22 cellular contexts compared by ENCODE assay signal in genomic region chr16:66503612-66504011, GRCh38. TPM values are rescaled to one million over a fixed set of nuclear protein-coding genes. Genes with fewer than 3 reads are reported as not detected.
DNase-seq lines count a peak whose midpoint lies in the region; ATAC-seq, FAIRE-seq and TF ChIP-seq lines count a peak whose summit lies in the region.
"Had no signal": no experiment of that assay in that cellular context is flagged by ENCODE, and none has a peak within 500 bp of the region (broad histone marks: within the 10 kb centered on the region; RNA-seq: fewer than 3 reads in every experiment).

No MANE protein-coding gene starts in this region.

- TF ChIP-seq POLR2A in A549 (IDR thresholded peaks at IDR 0.05; ENCODE audit: low read length): no peak

- TF ChIP-seq EP300 in A549 (IDR thresholded peaks at IDR 0.05): no peak

- H3K4me1 ChIP-seq in A549 (peaks cover 41% of the 10 kb centered on the region), HAP-1 (peaks cover 7% of the 10 kb centered on the region)
- H3K4me1 ChIP-seq: BE2C had no signal

- POLR2A ChIA-PET in A549 (lab: Yijun Ruan, JAX): no interaction called here

- no peaks in the 10 kb centered on the region for H3K36me3 ChIP-seq in HAP-1 (replicated peaks)
- H3K36me3 ChIP-seq: BE2C had no signal

- 89% methylated on average over 3 of the region's 3 CpGs for WGBS in A549 (ENCODE audit: missing lambda C conversion rate)

- FAIRE-seq in A549 (lab: Jason Lieb, UNC): no peak
- FAIRE-seq: frontal cortex, G401.6 had no signal

- H3K27me3 Mint-ChIP-seq in T-helper 17 cell: no peaks in the 10 kb centered on the region
- H3K27me3 Mint-ChIP-seq: activated CD8-positive, alpha-beta T cell treated with anti-CD3 and anti-CD28 coated beads for 36 hours; stimulated activated naive CD8-positive, alpha-beta T cell treated with anti-CD3 and anti-CD28 coated beads, Interleukin-15, amount 100 ng/mL, for 72 hours had no signal

- H3K4me3 Mint-ChIP-seq in T-helper 17 cell: no peak overlapping the region
- H3K4me3 Mint-ChIP-seq: activated CD8-positive, alpha-beta T cell treated with anti-CD3 and anti-CD28 coated beads for 36 hours; immature natural killer cell; naive thymus-derived CD4-positive, alpha-beta T cell; stimulated activated naive CD8-positive, alpha-beta T cell treated with anti-CD3 and anti-CD28 coated beads, Interleukin-15, amount 100 ng/mL, for 72 hours had no signal

- H3K27ac ChIP-seq in A549 (peak overlapping the region; percentile 70 to 75; a peak in 3 of 6 replicates), substantia nigra (ENCODE audit: low read depth, low read length, poor library complexity, severe bottlenecking) (peak overlapping the region; percentile 42)
- H3K27ac ChIP-seq: hepatocyte, psoas muscle had no signal

- TF ChIP-seq CTCF in A549 (IDR thresholded peaks at IDR 0.05): no peak

- H3K4me1 Mint-ChIP-seq in T-helper 17 cell: peaks cover 3% of the 10 kb centered on the region
- H3K4me1 Mint-ChIP-seq: immature natural killer cell had no signal

- ATAC-seq in A549 (no peak), T-helper 17 cell (no peak), left lobe of liver (peak; percentile 35), GM19395 (IDR thresholded peaks at IDR 0.05; ENCODE audit: unreplicated experiment) (no peak), HG03565 (IDR thresholded peaks at IDR 0.05; ENCODE audit: unreplicated experiment) (no peak)
- ATAC-seq: activated CD8-positive, alpha-beta T cell treated with anti-CD3 and anti-CD28 coated beads for 36 hours; activated naive CD4-positive, alpha-beta T cell treated with anti-CD3 and anti-CD28 coated beads, Interleukin-2, amount 50 U/mL, for 72 hours; naive thymus-derived CD4-positive, alpha-beta T cell; stimulated activated naive CD8-positive, alpha-beta T cell treated with anti-CD3 and anti-CD28 coated beads, Interleukin-15, amount 100 ng/mL, for 72 hours had no signal

- peak overlapping the region; percentile 54; the same call in 1 of the 3 replicates for H3K4me2 ChIP-seq in A549
- H3K4me2 ChIP-seq: hepatocyte had no signal

- no peak for DNase-seq in A549 (ENCODE audit: low read depth in 1 of 2, low spot score in 1 of 2)
- no peak for DNase-seq in T-helper 17 cell
- DNase-seq in left lobe of liver (ENCODE audit: low spot score): no peak
- DNase-seq in substantia nigra (lab: John Stamatoyannopoulos, UW): no peak
- no peak for DNase-seq in cortex of kidney (lab: John Stamatoyannopoulos, UW)
- no peak for DNase-seq in HAP-1 (ENCODE audit: low spot score in 2 of 2)
- DNase-seq: activated CD8-positive, alpha-beta T cell treated with anti-CD3 and anti-CD28 coated beads for 36 hours; BE2C; immature natural killer cell; naive thymus-derived CD4-positive, alpha-beta T cell; NCI-H2029 treated with DMSO at 0.1 percent for 48 hours; NCI-H345; NCI-H82; psoas muscle; stimulated activated naive CD8-positive, alpha-beta T cell treated with anti-CD3 and anti-CD28 coated beads, Interleukin-15, amount 100 ng/mL, for 72 hours had no signal

- no peaks in the 10 kb centered on the region for H3K36me3 Mint-ChIP-seq in T-helper 17 cell (ENCODE audit: low read depth)
- H3K36me3 Mint-ChIP-seq: activated naive CD4-positive, alpha-beta T cell treated with anti-CD3 and anti-CD28 coated beads, Interleukin-2, amount 50 U/mL, for 72 hours had no signal

- CTCF ChIA-PET in A549 (lab: Yijun Ruan, JAX): no interaction called here

- peak overlapping the region; percentile 72 for H3K27ac Mint-ChIP-seq in T-helper 17 cell
- H3K27ac Mint-ChIP-seq: activated CD8-positive, alpha-beta T cell treated with anti-CD3 and anti-CD28 coated beads for 36 hours; activated naive CD4-positive, alpha-beta T cell treated with anti-CD3 and anti-CD28 coated beads, Interleukin-2, amount 50 U/mL, for 72 hours; naive thymus-derived CD4-positive, alpha-beta T cell; stimulated activated naive CD8-positive, alpha-beta T cell treated with anti-CD3 and anti-CD28 coated beads, Interleukin-15, amount 100 ng/mL, for 72 hours had no signal

- H3K4me3 ChIP-seq in A549: no peak overlapping the region
- H3K4me3 ChIP-seq in HAP-1: no peak overlapping the region
- H3K4me3 ChIP-seq: esophagus muscularis mucosa, hepatocyte, psoas muscle had no signal

- no peak for TF ChIP-seq RAD21 in A549 (conservative IDR thresholded peaks at IDR 0.05 in 1 of 2, IDR thresholded peaks at IDR 0.05 in 1 of 2)

- peaks cover 9% of the 10 kb centered on the region for H3K9me3 ChIP-seq in A549
- H3K9me3 ChIP-seq in T-helper 17 cell (ENCODE audit: control insufficient read depth, low read length, poor library complexity, severe bottlenecking): no peaks in the 10 kb centered on the region
- H3K9me3 ChIP-seq in HAP-1: no peaks in the 10 kb centered on the region
- H3K9me3 ChIP-seq: BE2C, esophagus muscularis mucosa, psoas muscle had no signal

- no peaks in the 10 kb centered on the region; the same call in 1 of the 2 replicates for H3K27me3 ChIP-seq in HAP-1 (ENCODE audit: low read depth)
- H3K27me3 ChIP-seq: BE2C, esophagus muscularis mucosa, hepatocyte had no signal

- in situ Hi-C loops in HAP-1 (cut with MboI; ENCODE audit: low sequenced_read_pairs): no loop called here

TF ChIP-seq in A549, 52 proteins besides CTCF, POLR2A, EP300 and RAD21 (continues in another document):
- no peak for TF ChIP-seq ELK1 (IDR thresholded peaks at IDR 0.05; ENCODE audit: low read depth, low read length)
- no peak for TF ChIP-seq NR3C1 (IDR thresholded peaks at IDR 0.05)
- no peak for TF ChIP-seq ZC3H11A (IDR thresholded peaks at IDR 0.05)
- TF ChIP-seq, protein P1, sequence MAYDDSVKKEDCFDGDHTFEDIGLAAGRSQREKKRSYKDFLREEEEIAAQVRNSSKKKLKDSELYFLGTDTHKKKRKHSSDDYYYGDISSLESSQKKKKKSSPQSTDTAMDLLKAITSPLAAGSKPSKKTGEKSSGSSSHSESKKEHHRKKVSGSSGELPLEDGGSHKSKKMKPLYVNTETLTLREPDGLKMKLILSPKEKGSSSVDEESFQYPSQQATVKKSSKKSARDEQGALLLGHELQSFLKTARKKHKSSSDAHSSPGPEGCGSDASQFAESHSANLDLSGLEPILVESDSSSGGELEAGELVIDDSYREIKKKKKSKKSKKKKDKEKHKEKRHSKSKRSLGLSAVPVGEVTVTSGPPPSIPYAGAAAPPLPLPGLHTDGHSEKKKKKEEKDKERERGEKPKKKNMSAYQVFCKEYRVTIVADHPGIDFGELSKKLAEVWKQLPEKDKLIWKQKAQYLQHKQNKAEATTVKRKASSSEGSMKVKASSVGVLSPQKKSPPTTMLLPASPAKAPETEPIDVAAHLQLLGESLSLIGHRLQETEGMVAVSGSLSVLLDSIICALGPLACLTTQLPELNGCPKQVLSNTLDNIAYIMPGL (CRISPR knock-in tag; IDR thresholded peaks at IDR 0.05; ENCODE audit: borderline replicate concordance): no peak
- no peak for TF ChIP-seq CHD2 (IDR thresholded peaks at IDR 0.05; ENCODE audit: low read length, partially characterized antibody)
- TF ChIP-seq REST (IDR thresholded peaks at IDR 0.05): no peak
- TF ChIP-seq EHMT2 (IDR thresholded peaks at IDR 0.05; ENCODE audit: low read depth): no peak
- no peak for TF ChIP-seq CBX2 (IDR thresholded peaks at IDR 0.05; ENCODE audit: borderline replicate concordance, low read depth)
- no peak for TF ChIP-seq FOSB (CRISPR knock-in tag; IDR thresholded peaks at IDR 0.05)

RNA-seq across cellular contexts. Expression of gene TK2, which starts 46.3 kb away (rescaled TPM):
- polyA plus RNA-seq in A549 (2011; rRNA removed): 29.5 and 36.3 TPM in 2 replicates
- polyA plus RNA-seq in A549 (2012; cell fraction: cytosol; rRNA removed): 9.1 and 11.1 TPM in 2 replicates
- 11.3 and 15.0 TPM in 2 replicates for polyA plus RNA-seq in A549 (2012; cell fraction: nucleus; rRNA removed)
- polyA plus RNA-seq in A549 (2017; fragmentation: RNase III; extraction: RNeasy Plus Mini Kit Qiagen cat#74134 plus additional on column Dnase treatment): 13.5 to 16.2 TPM (median 13.9 TPM) in 3 replicates
- 31.4 and 40.6 TPM in 2 replicates for polyA minus RNA-seq in A549 (2011; rRNA and poly(A)+ RNA removed)
- 1 to 10 TPM; 7.1 to 9.4 TPM for total RNA-seq in T-helper 17 cell
- 39.0 TPM for total RNA-seq in left lobe of liver

RNA-seq across cellular contexts. Expression of gene CKLF, which starts 48.8 kb away (rescaled TPM):
- polyA plus RNA-seq in A549 (2011; rRNA removed) (85.1 and 96.5 TPM in 2 replicates), A549 (2017; fragmentation: RNase III; extraction: RNeasy Plus Mini Kit Qiagen cat#74134 plus additional on column Dnase treatment) (72.8 to 104 TPM (median 87.0 TPM) in 3 replicates)
- polyA plus RNA-seq in A549 (2012; cell fraction: cytosol; rRNA removed): 134 and 167 TPM in 2 replicates
- polyA plus RNA-seq in A549 (2012; cell fraction: nucleus; rRNA removed): 43.2 and 60.1 TPM in 2 replicates
- 20.9 and 23.0 TPM in 2 replicates for polyA minus RNA-seq in A549 (2011; rRNA and poly(A)+ RNA removed)
- total RNA-seq in T-helper 17 cell (10 to 100 TPM; 41.6 to 42.5 TPM), left lobe of liver (10.5 TPM)
